ENCODE assay signal across 21 cellular contexts in genomic region chr2:84649487-84650142, GRCh38.
DNase-seq lines count a peak whose midpoint lies in the region; ATAC-seq and TF ChIP-seq lines count a peak whose summit lies in the region.
"Had no signal": no experiment of that assay in that cellular context is flagged by ENCODE, and none has a peak within 500 bp of the region (broad histone marks: within the 10 kb centered on the region; RNA-seq: fewer than 3 reads in every experiment).

No MANE protein-coding gene starts in this region.

- no peak for TF ChIP-seq CTCF in psoas muscle (IDR thresholded peaks at IDR 0.05)

- peak in 3 of 4 donors; percentile 44 to 64 (median 53) for ATAC-seq in psoas muscle
- ATAC-seq: GM23338, pancreas, Right ventricle myocardium inferior had no signal

- DNase-seq in activated naive CD4-positive, alpha-beta T cell treated with anti-CD3 and anti-CD28 coated beads, Interleukin-2, amount 10 ng/mL, durations not matched to agents 7 days and 5 days = no peak
- DNase-seq in activated naive CD4-positive, alpha-beta T cell treated with anti-CD3 and anti-CD28 coated beads, Interleukin-2, amount 50 U/mL, for 16 hours = no peak
- DNase-seq in Jurkat, Clone E6-1 (ENCODE audit: low read depth, low spot score) = peak; percentile 6
- no peak for DNase-seq in activated naive CD8-positive, alpha-beta T cell treated with anti-CD3 and anti-CD28 coated beads for 36 hours
- DNase-seq in psoas muscle (no peak), HuH-7 (ENCODE audit: low spot score) (no peak), HEK293T (ENCODE audit: extremely low spot score) (no peak)
- DNase-seq: activated CD4-positive, alpha-beta T cell treated with anti-CD3 and anti-CD28 coated beads for 48 hours; activated T-cell treated with anti-CD3 and anti-CD28 coated beads for 4 hours; DMS153; mesenchymal stem cell; naive B cell; NCI-H1048; NCI-H187; NCI-H446; pancreas had no signal

- POLR2A ChIA-PET in HEK293T (lab: Yijun Ruan, JAX) = no interaction called here

- no peaks in the 10 kb centered on the region for H3K9me3 ChIP-seq in psoas muscle
- H3K9me3 ChIP-seq: pancreas, suprapubic skin had no signal

- 50 to 53% (median 51%) methylated on average over 2 of the region's 2 CpGs for WGBS in psoas muscle, 3 donors

- H3K4me1 ChIP-seq in psoas muscle = peaks cover 3% of the 10 kb centered on the region
- H3K4me1 ChIP-seq: pancreas, suprapubic skin had no signal

- peaks cover 84% of the 10 kb centered on the region for H3K4me1 Mint-ChIP-seq in activated naive CD4-positive, alpha-beta T cell treated with anti-CD3 and anti-CD28 coated beads, Interleukin-2, amount 10 ng/mL, durations not matched to agents 7 days and 5 days
- H3K4me1 Mint-ChIP-seq in activated naive CD8-positive, alpha-beta T cell treated with anti-CD3 and anti-CD28 coated beads for 36 hours = peaks cover 69% of the 10 kb centered on the region
- H3K4me1 Mint-ChIP-seq: brain, GM23338, naive B cell had no signal

- no peak overlapping the region for H3K4me3 ChIP-seq in Jurkat, Clone E6-1 (ENCODE audit: low read length)
- no peak overlapping the region for H3K4me3 ChIP-seq in psoas muscle
- H3K4me3 ChIP-seq: GM23338, pancreas, suprapubic skin had no signal

- CTCF ChIA-PET in activated naive CD4-positive, alpha-beta T cell treated with anti-CD3 and anti-CD28 coated beads, Interleukin-2, amount 10 ng/mL, durations not matched to agents 7 days and 5 days (lab: Charles Lee) = no interaction called here
- CTCF ChIA-PET in HEK293T (lab: Yijun Ruan, JAX) = no interaction called here

- peaks cover 19% of the 10 kb centered on the region for H3K9me3 Mint-ChIP-seq in activated naive CD4-positive, alpha-beta T cell treated with anti-CD3 and anti-CD28 coated beads, Interleukin-2, amount 10 ng/mL, durations not matched to agents 7 days and 5 days
- peaks cover 31% of the 10 kb centered on the region for H3K9me3 Mint-ChIP-seq in activated naive CD8-positive, alpha-beta T cell treated with anti-CD3 and anti-CD28 coated beads for 36 hours
- H3K9me3 Mint-ChIP-seq: GM23338 had no signal

- H3K27ac Mint-ChIP-seq in activated naive CD4-positive, alpha-beta T cell treated with anti-CD3 and anti-CD28 coated beads, Interleukin-2, amount 10 ng/mL, durations not matched to agents 7 days and 5 days = peak overlapping the region; percentile 87
- peak overlapping the region; percentile 47 for H3K27ac Mint-ChIP-seq in activated naive CD8-positive, alpha-beta T cell treated with anti-CD3 and anti-CD28 coated beads for 36 hours
- H3K27ac Mint-ChIP-seq: brain, GM23338 had no signal

- no peaks in the 10 kb centered on the region for H3K36me3 ChIP-seq in psoas muscle (ENCODE audit: insufficient read depth in 1 of 2, low read depth in 1 of 2)
- H3K36me3 ChIP-seq: pancreas, suprapubic skin had no signal

- no peaks in the 10 kb centered on the region for H3K27me3 Mint-ChIP-seq in activated naive CD4-positive, alpha-beta T cell treated with anti-CD3 and anti-CD28 coated beads, Interleukin-2, amount 10 ng/mL, durations not matched to agents 7 days and 5 days
- no peaks in the 10 kb centered on the region for H3K27me3 Mint-ChIP-seq in activated naive CD8-positive, alpha-beta T cell treated with anti-CD3 and anti-CD28 coated beads for 36 hours
- H3K27me3 Mint-ChIP-seq: brain had no signal

- H3K27me3 ChIP-seq in psoas muscle (ENCODE audit: insufficient read depth in 3 of 3, low read length in 2 of 3) = no peaks in the 10 kb centered on the region
- H3K27me3 ChIP-seq: pancreas, suprapubic skin had no signal

- no peak overlapping the region for H3K4me3 Mint-ChIP-seq in activated naive CD4-positive, alpha-beta T cell treated with anti-CD3 and anti-CD28 coated beads, Interleukin-2, amount 10 ng/mL, durations not matched to agents 7 days and 5 days
- peak overlapping the region; percentile 25 for H3K4me3 Mint-ChIP-seq in activated naive CD8-positive, alpha-beta T cell treated with anti-CD3 and anti-CD28 coated beads for 36 hours
- H3K4me3 Mint-ChIP-seq: brain, GM23338, naive B cell had no signal

- H3K27ac ChIP-seq in psoas muscle = no peak overlapping the region
- H3K27ac ChIP-seq: C4-2B, pancreas, suprapubic skin had no signal

- peaks cover 37% of the 10 kb centered on the region for H3K36me3 Mint-ChIP-seq in activated naive CD4-positive, alpha-beta T cell treated with anti-CD3 and anti-CD28 coated beads, Interleukin-2, amount 10 ng/mL, durations not matched to agents 7 days and 5 days
- peaks cover 29% of the 10 kb centered on the region for H3K36me3 Mint-ChIP-seq in activated naive CD8-positive, alpha-beta T cell treated with anti-CD3 and anti-CD28 coated beads for 36 hours
- H3K36me3 Mint-ChIP-seq: naive B cell had no signal

- intact Hi-C loops in psoas muscle (cut with DNase I) = no loop called here

TF ChIP-seq in HEK293T, 16 proteins besides CTCF, POLR2A, EP300 and RAD21:
- TF ChIP-seq PKNOX1 (IDR thresholded peaks at IDR 0.05) = no peak
- TF ChIP-seq L3MBTL2 (conservative IDR thresholded peaks at IDR 0.05) = no peak
- TF ChIP-seq NFRKB (IDR thresholded peaks at IDR 0.05) = no peak
- no peak for TF ChIP-seq LEF1 (IDR thresholded peaks at IDR 0.05; ENCODE audit: borderline replicate concordance)
- TF ChIP-seq FOXM1 (IDR thresholded peaks at IDR 0.05; ENCODE audit: borderline replicate concordance) = no peak
- no peak for TF ChIP-seq SP1 (IDR thresholded peaks at IDR 0.05)
- TF ChIP-seq FOXA1 (IDR thresholded peaks at IDR 0.05) = no peak
- no peak for TF ChIP-seq FOXK2 (IDR thresholded peaks at IDR 0.05)
- no peak for TF ChIP-seq SUZ12 (IDR thresholded peaks at IDR 0.05)
- TF ChIP-seq ELF4 (IDR thresholded peaks at IDR 0.05) = no peak
- no peak for TF ChIP-seq TARDBP (IDR thresholded peaks at IDR 0.05)
- TF ChIP-seq BHLHE40 (IDR thresholded peaks at IDR 0.05; ENCODE audit: borderline replicate concordance) = no peak
- no peak for TF ChIP-seq HDGF (IDR thresholded peaks at IDR 0.05; ENCODE audit: borderline replicate concordance)
- TF ChIP-seq CTBP1 (IDR thresholded peaks at IDR 0.05; ENCODE audit: borderline replicate concordance) = no peak
- no peak for TF ChIP-seq ZNF384 (IDR thresholded peaks at IDR 0.05)
